Comparison of ENCODE assay signal across 30 cellular contexts in the genomic region with DNA sequence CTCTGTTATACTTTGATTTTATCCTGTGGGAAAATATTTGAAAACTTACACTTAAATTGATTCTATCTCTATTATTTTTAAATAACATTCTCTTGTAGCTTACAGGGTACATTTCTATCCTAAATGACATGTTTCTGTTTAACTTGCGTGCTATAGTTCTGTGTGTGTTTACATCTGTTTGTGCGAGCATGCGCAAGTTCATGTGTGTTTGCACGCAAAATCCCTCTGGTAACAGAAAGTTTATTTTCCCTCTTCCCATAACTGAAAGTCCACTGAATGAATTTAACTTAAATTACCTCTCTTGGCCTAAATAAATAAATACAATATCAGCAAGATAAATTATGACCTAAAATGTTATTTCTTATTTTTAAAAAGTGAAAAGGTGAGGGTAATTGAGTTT.
"Had no signal": no experiment of that assay in that cellular context is flagged by ENCODE, and none has a peak within 500 bp of the region (broad histone marks: within the 10 kb centered on the region; RNA-seq: fewer than 3 reads in every experiment).

No MANE protein-coding gene starts in this region.

- H2AFZ ChIP-seq: neural progenitor cell, parathyroid adenoma had no signal

- H3K4me3 Mint-ChIP-seq: natural killer cell; nephron; neural progenitor cell; stimulated activated memory B cell treated with anti-CD40 and anti-IgM and Interleukin-4, amounts not matched to agents 10 μg/mL and 1 μg/mL and 100 μg/mL, for 72 hours; stimulated activated naive CD8-positive, alpha-beta T cell treated with anti-CD3 and anti-CD28 coated beads, Interleukin-15, amount 100 ng/mL, for 72 hours; type B pancreatic cell had no signal

- H3K9me3 ChIP-seq: ovary, psoas muscle, right lobe of liver, sigmoid colon, suprapubic skin, testis, tibial artery, transverse colon, upper lobe of right lung, uterus had no signal

- H3K4me2 ChIP-seq: neural progenitor cell had no signal

- H3K27me3 ChIP-seq: neural progenitor cell, ovary, right lobe of liver, sigmoid colon, testis, tibial artery, uterus had no signal

- H3K9ac ChIP-seq: neural progenitor cell, parathyroid adenoma had no signal

- H3K36me3 Mint-ChIP-seq: natural killer cell; neural progenitor cell; stimulated activated memory B cell treated with anti-CD40 and anti-IgM and Interleukin-4, amounts not matched to agents 10 μg/mL and 1 μg/mL and 100 μg/mL, for 72 hours; type B pancreatic cell had no signal

- ATAC-seq: natural killer cell; psoas muscle; right cardiac atrium; right lobe of liver; stimulated activated memory B cell treated with anti-CD40 and anti-IgM and Interleukin-4, amounts not matched to agents 10 μg/mL and 1 μg/mL and 100 μg/mL, for 72 hours; stimulated activated naive CD8-positive, alpha-beta T cell treated with anti-CD3 and anti-CD28 coated beads, Interleukin-15, amount 100 ng/mL, for 72 hours; stimulated activated naive CD8-positive, alpha-beta T cell treated with anti-CD3 and anti-CD28 coated beads, Interleukin-15, Interleukin-2, amounts not matched to agents 100 U/mL and 50 U/mL, for 24 hours; upper lobe of right lung had no signal

- H3K27ac ChIP-seq: neural progenitor cell, ovary, parathyroid adenoma, psoas muscle, right lobe of liver, sigmoid colon, suprapubic skin, testis, transverse colon, upper lobe of right lung, uterus had no signal

- H3K4me3 ChIP-seq: neural progenitor cell, ovary, psoas muscle, right lobe of liver, sigmoid colon, suprapubic skin, testis, tibial artery, transverse colon, upper lobe of right lung, uterus had no signal

- H3K36me3 ChIP-seq: neural progenitor cell, ovary, right lobe of liver, sigmoid colon, suprapubic skin, tibial artery, transverse colon, upper lobe of right lung, uterus had no signal

- H3K27ac Mint-ChIP-seq: natural killer cell; neural progenitor cell; progenitor cell of endocrine pancreas; stimulated activated memory B cell treated with anti-CD40 and anti-IgM and Interleukin-4, amounts not matched to agents 10 μg/mL and 1 μg/mL and 100 μg/mL, for 72 hours; stimulated activated naive CD8-positive, alpha-beta T cell treated with anti-CD3 and anti-CD28 coated beads, Interleukin-15, amount 100 ng/mL, for 72 hours; type B pancreatic cell had no signal

- H3K4me1 ChIP-seq: parathyroid adenoma, psoas muscle, right lobe of liver, sigmoid colon, suprapubic skin, testis, upper lobe of right lung, uterus had no signal

- DNase-seq: natural killer cell; occipital lobe; ovary; posterior cingulate gyrus; psoas muscle; right cardiac atrium; right lobe of liver; sigmoid colon; small intestine; stimulated activated CD4-positive, alpha-beta T cell treated with anti-CD3 and anti-CD28 coated beads, Interleukin-15, amount 100 ng/mL, for 24 hours; stimulated activated CD4-positive, alpha-beta T cell treated with anti-CD3 and anti-CD28 coated beads, Interleukin-2, amount 100 ng/mL, for 24 hours; stimulated activated CD4-positive, alpha-beta T cell treated with anti-CD3 and anti-CD28 coated beads, Interleukin-2, amount 100 ng/mL, for 48 hours; stimulated activated CD4-positive, alpha-beta T cell treated with anti-CD3 and anti-CD28 coated beads, Interleukin-4, amount 100 ng/mL, for 24 hours; stimulated activated CD8-positive, alpha-beta memory T cell treated with anti-CD3 and anti-CD28 coated beads, Interleukin-4, amount 100 ng/mL, for 48 hours; stimulated activated naive CD4-positive, alpha-beta T cell; stimulated activated naive CD8-positive, alpha-beta T cell treated with anti-CD3 and anti-CD28 coated beads, Interleukin-15, amount 100 ng/mL, for 72 hours; stimulated activated naive CD8-positive, alpha-beta T cell treated with anti-CD3 and anti-CD28 coated beads, Interleukin-15, Interleukin-2, amounts not matched to agents 100 U/mL and 50 U/mL, for 24 hours; substantia nigra; testis; tibial artery; transverse colon; upper lobe of right lung; uterus had no signal

- H3K4me1 Mint-ChIP-seq: stimulated activated memory B cell treated with anti-CD40 and anti-IgM and Interleukin-4, amounts not matched to agents 10 μg/mL and 1 μg/mL and 100 μg/mL, for 72 hours; stimulated activated naive CD8-positive, alpha-beta T cell treated with anti-CD3 and anti-CD28 coated beads, Interleukin-15, amount 100 ng/mL, for 72 hours had no signal
